Comparison of ENCODE assay signal across 13 cellular contexts in the genomic region with DNA sequence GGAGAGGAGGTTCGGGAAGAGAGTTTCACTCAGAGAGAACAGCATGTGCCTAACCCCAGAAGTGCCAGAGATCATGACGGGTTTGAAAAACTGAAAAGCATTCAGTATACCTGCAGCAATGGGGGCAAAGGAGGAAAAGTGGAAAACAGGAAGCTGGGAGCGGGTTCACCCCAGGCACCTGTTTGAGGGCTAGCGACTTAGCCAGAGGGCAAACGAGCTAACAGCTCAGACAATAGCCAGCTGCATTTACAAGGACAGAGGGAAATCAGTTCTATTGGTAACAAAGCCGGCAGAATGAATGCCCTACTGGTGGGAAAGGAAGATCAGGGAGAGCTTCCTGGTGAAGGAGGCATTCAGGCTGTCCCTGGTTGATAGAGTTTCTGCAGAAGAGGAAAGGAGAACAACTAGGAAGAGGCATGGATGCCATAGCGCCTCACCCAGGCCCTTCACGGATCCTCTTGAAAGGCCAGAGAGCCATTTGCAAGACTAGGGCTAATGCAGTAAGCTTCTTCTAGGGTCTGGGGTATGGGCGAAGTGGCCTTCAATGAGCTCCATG.
"Had no signal": no experiment of that assay in that cellular context is flagged by ENCODE, and none has a peak within 500 bp of the region (broad histone marks: within the 10 kb centered on the region; RNA-seq: fewer than 3 reads in every experiment).

No MANE protein-coding gene starts in this region.

- H2AFZ ChIP-seq: parathyroid adenoma had no signal

- H3K4me1 ChIP-seq: parathyroid adenoma, uterus had no signal

- H3K27ac ChIP-seq: lower lobe of right lung, parathyroid adenoma had no signal

- H3K79me2 ChIP-seq: parathyroid adenoma had no signal

- H3K9ac ChIP-seq: parathyroid adenoma had no signal

- H3K36me3 ChIP-seq: lower lobe of right lung, stomach, uterus had no signal

- H3K9me3 ChIP-seq: lower lobe of right lung, stomach, uterus had no signal

- ATAC-seq: activated CD4-positive, CD25-positive, alpha-beta regulatory T cell treated with anti-CD3 and anti-CD28 coated beads, Interleukin-2, amount 50 U/mL, for 24 hours; effector memory CD8-positive, alpha-beta T cell had no signal

- H3K4me3 ChIP-seq: lower lobe of right lung, stomach, uterus had no signal

- H3K27me3 ChIP-seq: uterus had no signal

- DNase-seq: activated CD4-positive, alpha-beta T cell treated with anti-CD3 and anti-CD28 coated beads, Interleukin-2, amount 50 U/mL, for 4 hours; activated effector memory CD4-positive, alpha-beta T cell treated with Interleukin-2 at 50 U/mL for 16 hours; activated T-cell treated with anti-CD3 and anti-CD28 coated beads, Interleukin-2, amount 50 U/mL, for 1 hour; effector memory CD8-positive, alpha-beta T cell; immature natural killer cell; left cardiac atrium; lower lobe of right lung; midbrain; stimulated activated CD4-positive, alpha-beta T cell treated with anti-CD3 and anti-CD28 coated beads, Interleukin-4, amount 100 ng/mL, for 24 hours; stomach; uterus had no signal
